In genomic region chr15:23370578-23370977, GRCh38 we compare ENCODE assay signal across 26 cellular contexts. TPM values are rescaled to one million over a fixed set of nuclear protein-coding genes. Genes with fewer than 3 reads are reported as not detected.
"Had no signal": no experiment of that assay in that cellular context is flagged by ENCODE, and none has a peak within 500 bp of the region (broad histone marks: within the 10 kb centered on the region; RNA-seq: fewer than 3 reads in every experiment).

No MANE protein-coding gene starts in this region.

- H3K36me3 Mint-ChIP-seq: activated naive CD8-positive, alpha-beta T cell; mesothelial cell of epicardium; natural killer cell treated with Interleukin-12 subunit alpha and Interleukin-12 subunit beta and Interleukin-15 and Interleukin-18, amount 100 ng/mL, for 72 hours had no signal

- H3K4me1 Mint-ChIP-seq: activated T-helper 17 cell treated with anti-CD3 and anti-CD28 coated beads, Interleukin-2, amount 50 U/mL, for 72 hours; central memory CD8-positive, alpha-beta T cell; mesothelial cell of epicardium had no signal

- H3K9me3 Mint-ChIP-seq: activated T-helper 17 cell treated with anti-CD3 and anti-CD28 coated beads, Interleukin-2, amount 50 U/mL, for 72 hours; central memory CD8-positive, alpha-beta T cell; effector memory CD8-positive, alpha-beta T cell; natural killer cell treated with Interleukin-12 subunit alpha and Interleukin-12 subunit beta and Interleukin-15 and Interleukin-18, amount 100 ng/mL, for 72 hours; stimulated activated naive CD8-positive, alpha-beta T cell treated with anti-CD3 and anti-CD28 coated beads, Interleukin-15, Interleukin-2, amounts not matched to agents 100 ng/mL and 50 ng/mL, for 24 hours had no signal

- H3K27ac ChIP-seq: adrenal gland, dorsolateral prefrontal cortex, esophagus muscularis mucosa, gastrocnemius medialis, prostate gland, tibial nerve had no signal

- H3K27me3 ChIP-seq: adrenal gland, gastrocnemius medialis, tibial nerve had no signal

- H3K4me3 ChIP-seq: adrenal gland, dorsolateral prefrontal cortex, esophagus muscularis mucosa, gastrocnemius medialis, lung, prostate gland, tibial nerve had no signal

- DNase-seq: activated naive CD4-positive, alpha-beta T cell; activated T-cell treated with anti-CD3 and anti-CD28 coated beads, Interleukin-2, amount 50 U/mL, for 1 hour; adrenal gland; dorsolateral prefrontal cortex; effector memory CD8-positive, alpha-beta T cell; gastrocnemius medialis; islet precursor cell; left colon; stimulated activated CD4-positive, alpha-beta T cell treated with anti-CD3 and anti-CD28 coated beads, Interleukin-1b, Interleukin-23, amount 100 ng/mL, for 48 hours; substantia nigra; T-helper 9 cell had no signal

- H3K4me3 Mint-ChIP-seq: activated naive CD8-positive, alpha-beta T cell; activated T-helper 17 cell treated with anti-CD3 and anti-CD28 coated beads, Interleukin-2, amount 50 U/mL, for 72 hours; central memory CD8-positive, alpha-beta T cell; effector memory CD8-positive, alpha-beta T cell; mesothelial cell of epicardium; natural killer cell treated with Interleukin-12 subunit alpha and Interleukin-12 subunit beta and Interleukin-15 and Interleukin-18, amount 100 ng/mL, for 72 hours; stimulated activated naive CD8-positive, alpha-beta T cell treated with anti-CD3 and anti-CD28 coated beads, Interleukin-15, Interleukin-2, amounts not matched to agents 100 ng/mL and 50 ng/mL, for 24 hours had no signal

- ATAC-seq: activated T-helper 17 cell treated with anti-CD3 and anti-CD28 coated beads, Interleukin-2, amount 50 U/mL, for 72 hours; effector memory CD8-positive, alpha-beta T cell; gastrocnemius medialis; left colon; natural killer cell treated with Interleukin-12 subunit alpha and Interleukin-12 subunit beta and Interleukin-15 and Interleukin-18, amount 100 ng/mL, for 72 hours had no signal

- H3K9me3 ChIP-seq: adrenal gland, esophagus muscularis mucosa, gastrocnemius medialis, prostate gland, tibial nerve had no signal

- H3K27ac Mint-ChIP-seq: activated naive CD8-positive, alpha-beta T cell; activated T-helper 17 cell treated with anti-CD3 and anti-CD28 coated beads, Interleukin-2, amount 50 U/mL, for 72 hours; effector memory CD8-positive, alpha-beta T cell; mesothelial cell of epicardium; natural killer cell treated with Interleukin-12 subunit alpha and Interleukin-12 subunit beta and Interleukin-15 and Interleukin-18, amount 100 ng/mL, for 72 hours; stimulated activated naive CD8-positive, alpha-beta T cell treated with anti-CD3 and anti-CD28 coated beads, Interleukin-15, Interleukin-2, amounts not matched to agents 100 ng/mL and 50 ng/mL, for 24 hours had no signal

- H3K36me3 ChIP-seq: adrenal gland, esophagus muscularis mucosa, gastrocnemius medialis, prostate gland, tibial nerve had no signal

- H3K27me3 Mint-ChIP-seq: activated naive CD8-positive, alpha-beta T cell; activated T-helper 17 cell treated with anti-CD3 and anti-CD28 coated beads, Interleukin-2, amount 50 U/mL, for 72 hours had no signal

- H3K4me1 ChIP-seq: adrenal gland, gastrocnemius medialis, prostate gland, tibial nerve had no signal

RNA-seq across cellular contexts. Expression of gene GOLGA8S, which starts 16.0 kb away (rescaled TPM):
- total RNA-seq: skeletal muscle tissue had no signal

RNA-seq across cellular contexts. Expression of gene GOLGA6L26, which starts 36.6 kb away (rescaled TPM):
- total RNA-seq: activated T-helper 17 cell treated with anti-CD3 and anti-CD28 coated beads, Interleukin-2, amount 50 U/mL, for 72 hours; adrenal gland; astrocyte; endothelial cell of umbilical vein; esophagus muscularis mucosa; gastrocnemius medialis; left colon; lung; mesothelial cell of epicardium; natural killer cell treated with Interleukin-12 subunit alpha and Interleukin-12 subunit beta and Interleukin-15 and Interleukin-18, amount 100 ng/mL, for 72 hours; osteocyte; prostate gland; skeletal muscle tissue; T-helper 1 cell treated with Interleukin-12 subunit alpha and Interleukin-12 subunit beta and Interleukin-4 antibody, amounts not matched to agents 30 ng/mL and 1 ng/mL, for 36 hours; tibial nerve had no signal
- polyA plus RNA-seq: adrenal gland, endothelial cell of umbilical vein, lung had no signal
